9 cellular contexts compared by ENCODE assay signal in the genomic region with DNA sequence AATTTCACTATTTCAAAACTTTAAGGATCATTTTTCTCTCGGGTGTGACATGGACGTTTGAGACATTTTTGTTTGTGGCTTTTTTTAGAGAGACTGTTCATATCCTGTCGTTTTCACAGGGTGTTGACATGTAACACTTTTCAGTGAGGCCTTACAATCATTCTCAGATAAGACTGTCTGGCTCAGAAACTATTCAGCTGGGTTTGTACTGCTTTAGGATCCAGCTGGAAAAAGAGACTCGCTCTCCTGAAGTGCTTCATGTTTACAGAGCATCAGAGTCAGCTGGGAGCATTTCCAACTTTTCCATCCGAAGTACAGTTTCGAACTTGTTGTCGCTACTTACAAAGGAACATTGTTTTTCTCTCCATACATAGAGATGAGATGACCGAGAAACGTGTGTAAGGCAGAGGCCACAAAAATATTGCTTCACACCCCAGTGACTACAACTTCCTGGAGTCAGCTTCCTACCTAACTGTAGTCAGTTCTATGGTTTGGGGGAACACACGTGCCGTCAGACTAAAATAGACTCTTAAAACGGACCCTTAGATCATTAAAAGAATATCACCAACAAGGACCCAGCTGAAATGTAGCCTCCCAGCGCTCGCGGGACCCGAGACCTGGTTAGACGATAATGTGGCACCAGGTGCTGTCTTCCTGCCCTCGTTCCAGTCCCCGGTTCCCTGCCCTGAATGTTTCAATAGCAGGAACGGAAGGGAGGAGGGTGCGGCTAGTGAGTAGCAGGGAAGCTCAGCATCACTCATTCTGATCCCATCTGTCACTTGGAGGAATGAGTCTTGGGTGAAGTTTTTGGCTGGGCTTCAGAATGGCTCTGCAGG.
DNase-seq lines count a peak whose midpoint lies in the region; ATAC-seq and TF ChIP-seq lines count a peak whose summit lies in the region.
"Had no signal": no experiment of that assay in that cellular context is flagged by ENCODE, and none has a peak within 500 bp of the region (broad histone marks: within the 10 kb centered on the region; RNA-seq: fewer than 3 reads in every experiment).

No MANE protein-coding gene starts in this region.

- H3K36me3 Mint-ChIP-seq in endothelial cell (ENCODE audit: low read depth, unreplicated experiment) (peaks cover 54% of the 10 kb centered on the region), nephron progenitor cell (ENCODE audit: low read depth) (no peaks in the 10 kb centered on the region)

- peak overlapping the region; percentile 95 for H3K27ac ChIP-seq in RWPE1
- H3K27ac ChIP-seq: ovary had no signal

- H3K27ac Mint-ChIP-seq in endothelial cell (ENCODE audit: unreplicated experiment) = peak overlapping the region; percentile 97
- H3K27ac Mint-ChIP-seq in nephron progenitor cell = no peak overlapping the region

- DNase-seq in RWPE1 (ENCODE audit: low spot score) (peak; percentile 89), endothelial cell (ENCODE audit: low spot score) (no peak), nephron progenitor cell (no peak), occipital lobe (lab: John Stamatoyannopoulos, UW) (no peak), GM10266 (ENCODE audit: extremely low spot score) (no peak), glomerular visceral epithelial cell (ENCODE audit: extremely low spot score) (no peak)

- peak; percentile 35 for ATAC-seq in GM18517 (IDR thresholded peaks at IDR 0.05; ENCODE audit: unreplicated experiment)
- ATAC-seq in HG02852 (IDR thresholded peaks at IDR 0.05; ENCODE audit: unreplicated experiment) = peak; percentile 37

- H3K4me3 Mint-ChIP-seq in endothelial cell (ENCODE audit: unreplicated experiment) (peak overlapping the region; percentile 90), nephron progenitor cell (peak overlapping the region; percentile 47)

- H3K9me3 Mint-ChIP-seq in endothelial cell (ENCODE audit: unreplicated experiment) (no peaks in the 10 kb centered on the region), nephron progenitor cell (no peaks in the 10 kb centered on the region)

- H3K27me3 Mint-ChIP-seq in endothelial cell (ENCODE audit: unreplicated experiment) (peaks cover 14% of the 10 kb centered on the region), nephron progenitor cell (ENCODE audit: low read depth, poor library complexity) (peaks cover 13% of the 10 kb centered on the region)

- TF ChIP-seq CTCF in RWPE1 (conservative IDR thresholded peaks at IDR 0.05; ENCODE audit: low read depth) (no peak), endothelial cell (IDR thresholded peaks at IDR 0.05; ENCODE audit: unreplicated experiment) (no peak), nephron progenitor cell (IDR thresholded peaks at IDR 0.05) (no peak), GM10266 (IDR thresholded peaks at IDR 0.05; ENCODE audit: control insufficient read depth, insufficient read depth, low read depth, missing control alignments) (no peak)

- POLR2A ChIA-PET in RWPE1 (lab: Yijun Ruan, JAX; ENCODE audit: low non-redundant PET) = interaction anchor here (0.6 to 2.4 kb wide), 6 partner anchors 11 to 141 kb away, joined by 3 to 10 read pairs (median 3); a partner anchor contains a TSS

- H3K4me1 Mint-ChIP-seq in endothelial cell (ENCODE audit: unreplicated experiment) (peaks cover 65% of the 10 kb centered on the region), nephron progenitor cell (peaks cover 26% of the 10 kb centered on the region)

- CTCF ChIA-PET in RWPE1 (lab: Yijun Ruan, JAX) = interaction anchor here (0.7 to 2.2 kb wide), 4 partner anchors 13 to 37 kb away, joined by 3 to 26 read pairs (median 5); no protein-coding TSS in a partner anchor
